8 cellular contexts compared by ENCODE assay signal in the genomic region with DNA sequence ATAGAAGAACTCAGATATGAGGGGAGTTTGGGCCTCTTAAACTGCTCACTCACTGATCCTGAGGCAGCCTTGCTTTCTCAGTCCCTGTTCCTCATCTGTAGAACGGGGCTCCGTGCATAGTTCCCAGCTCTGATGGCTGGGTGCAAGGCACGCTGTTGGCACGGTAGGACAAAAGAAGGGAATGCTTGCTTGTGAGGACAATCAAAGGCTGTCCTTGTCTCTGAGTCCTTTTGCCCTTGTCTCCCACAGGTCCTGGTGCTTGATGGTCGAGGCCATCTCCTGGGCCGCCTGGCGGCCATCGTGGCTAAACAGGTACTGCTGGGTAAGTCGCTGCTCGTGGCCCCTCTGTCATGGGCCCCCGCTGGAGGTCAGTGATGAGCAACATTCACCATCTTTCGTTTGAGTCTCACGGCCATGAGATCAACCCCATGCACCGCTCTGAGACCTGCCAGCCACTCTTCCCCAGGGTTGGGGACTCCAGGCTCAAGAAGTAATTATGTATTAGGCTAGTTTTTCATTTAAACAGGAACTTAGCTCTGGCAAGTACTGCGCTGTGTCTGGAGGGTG. TPM values are rescaled to one million over a fixed set of nuclear protein-coding genes. Genes with fewer than 3 reads are reported as not detected.
DNase-seq lines count a peak whose midpoint lies in the region; ATAC-seq and TF ChIP-seq lines count a peak whose summit lies in the region.

No MANE protein-coding gene starts in this region.

- H3K36me3 ChIP-seq in Caco-2 (ENCODE audit: control insufficient read depth, insufficient read depth, low read length) (peaks cover 8% of the 10 kb centered on the region), Loucy (ENCODE audit: insufficient read depth, low read length) (peaks cover 43% of the 10 kb centered on the region), breast epithelium (peaks cover 14% of the 10 kb centered on the region)

- no peaks in the 10 kb centered on the region for H3K9me3 ChIP-seq in Caco-2
- no peaks in the 10 kb centered on the region for H3K9me3 ChIP-seq in Loucy (ENCODE audit: insufficient read depth, low read depth, low read length)
- H3K9me3 ChIP-seq in breast epithelium, result no peaks in the 10 kb centered on the region

- CTCF ChIA-PET in Caco-2 (lab: Charles Lee), result no interaction called here

- H3K4me2 ChIP-seq in Loucy (ENCODE audit: low read depth, low read length, poor library complexity, severe bottlenecking), result peak overlapping the region; percentile 95

- peaks cover 54% of the 10 kb centered on the region for H3K79me2 ChIP-seq in Loucy (ENCODE audit: insufficient read depth, low read length)

- no TSS peak for BruUV-seq in Caco-2 (replicated peaks; lab: Mats Ljungman, UMichigan)

- TF ChIP-seq CTCF in Caco-2 (IDR thresholded peaks at IDR 0.05; ENCODE audit: insufficient read depth in 1 of 2, low read depth in 1 of 2, low read length in 1 of 2, severe bottlenecking in 1 of 2, unreplicated experiment in 1 of 2), result no peak
- peak; percentile 48 for TF ChIP-seq CTCF in Loucy (conservative IDR thresholded peaks at IDR 0.05; ENCODE audit: low read length)
- peak in 1 of 3 donors; percentile 17 for TF ChIP-seq CTCF in breast epithelium (IDR thresholded peaks at IDR 0.05)

- H3K9me2 ChIP-seq in Loucy (replicated peaks; ENCODE audit: low read depth, low read length), result no peaks in the 10 kb centered on the region

- peaks cover 79% of the 10 kb centered on the region for H3K36me3 Mint-ChIP-seq in Caco-2 (ENCODE audit: insufficient read depth, unreplicated experiment)
- peaks cover 31% of the 10 kb centered on the region for H3K36me3 Mint-ChIP-seq in natural killer cell treated with Interleukin-12 subunit alpha and Interleukin-12 subunit beta and Interleukin-15 and Interleukin-18, amount 100 ng/mL, for 72 hours

- H3K4me1 Mint-ChIP-seq in Caco-2 (ENCODE audit: low read depth, unreplicated experiment), result no peaks in the 10 kb centered on the region
- H3K4me1 Mint-ChIP-seq in natural killer cell treated with Interleukin-12 subunit alpha and Interleukin-12 subunit beta and Interleukin-15 and Interleukin-18, amount 100 ng/mL, for 72 hours (ENCODE audit: low read depth in 2 of 2), result peaks cover 43 to 45% of the 10 kb centered on the region in 2 donors

- H3K9ac ChIP-seq in Loucy (ENCODE audit: low read depth, low read length, poor library complexity, severe bottlenecking), result peak overlapping the region; percentile 98

- H3K4me1 ChIP-seq in Caco-2 (peaks cover 13% of the 10 kb centered on the region; the same call in 1 of the 2 replicates), Loucy (ENCODE audit: insufficient read depth, low read length, poor library complexity, severe bottlenecking) (peaks cover 18% of the 10 kb centered on the region), breast epithelium (peaks cover 0 to 12% of the 10 kb centered on the region in 2 donors)

- ATAC-seq in natural killer cell treated with Interleukin-12 subunit alpha and Interleukin-12 subunit beta and Interleukin-15 and Interleukin-18, amount 100 ng/mL, for 72 hours, result no peak
- no peak for ATAC-seq in GM18498 (IDR thresholded peaks at IDR 0.05; ENCODE audit: unreplicated experiment)

- peak overlapping the region; percentile 88; the same call in 1 of the 2 replicates for H3K4me3 ChIP-seq in Caco-2 (ENCODE audit: low read depth, low read length)
- H3K4me3 ChIP-seq in Loucy (ENCODE audit: low read length, poor library complexity, severe bottlenecking), result peak overlapping the region; percentile 83
- peak overlapping the region; percentile 79 to 99 (median 96) for H3K4me3 ChIP-seq in breast epithelium

- H3K27me3 Mint-ChIP-seq in Caco-2 (ENCODE audit: insufficient read depth, unreplicated experiment), result no peaks in the 10 kb centered on the region
- no peaks in the 10 kb centered on the region for H3K27me3 Mint-ChIP-seq in natural killer cell treated with Interleukin-12 subunit alpha and Interleukin-12 subunit beta and Interleukin-15 and Interleukin-18, amount 100 ng/mL, for 72 hours

- TF ChIP-seq POLR2A in breast epithelium (IDR thresholded peaks at IDR 0.05), result no peak

- intact Hi-C loops in Caco-2 (cut with micrococcal nuclease; ENCODE audit: unreplicated experiment), result no loop called here
- intact Hi-C loops in breast epithelium (cut with DNase I; ENCODE audit: low total_unique reads), result loop anchor here (10.0 kb wide), 1 partner anchor 175 kb away; a partner anchor contains a TSS

- H3K27ac ChIP-seq in breast epithelium, result peak overlapping the region; percentile 90 to 94

- H3K4me3 Mint-ChIP-seq in Caco-2 (ENCODE audit: unreplicated experiment), result peak overlapping the region; percentile 97
- H3K4me3 Mint-ChIP-seq in natural killer cell treated with Interleukin-12 subunit alpha and Interleukin-12 subunit beta and Interleukin-15 and Interleukin-18, amount 100 ng/mL, for 72 hours, result peak overlapping the region; percentile 98

- H2AFZ ChIP-seq in Loucy (ENCODE audit: low read length), result no peak overlapping the region

- peaks cover 16% of the 10 kb centered on the region for H3F3A ChIP-seq in Loucy (ENCODE audit: low read depth)

- DNase-seq in Caco-2 (no peak), breast epithelium (ENCODE audit: low spot score in 2 of 2) (no peak), dedifferentiated amniotic fluid mesenchymal stem cell (ENCODE audit: extremely low spot score) (no peak), AG20443 (ENCODE audit: low spot score) (no peak), amniotic stem cell (lab: John Stamatoyannopoulos, UW) (no peak)
- DNase-seq in natural killer cell treated with Interleukin-12 subunit alpha and Interleukin-12 subunit beta and Interleukin-15 and Interleukin-18, amount 100 ng/mL, for 72 hours (ENCODE audit: low spot score), result no peak

- no peaks in the 10 kb centered on the region for H3K9me3 Mint-ChIP-seq in Caco-2 (ENCODE audit: unreplicated experiment)
- H3K9me3 Mint-ChIP-seq in natural killer cell treated with Interleukin-12 subunit alpha and Interleukin-12 subunit beta and Interleukin-15 and Interleukin-18, amount 100 ng/mL, for 72 hours, result no peaks in the 10 kb centered on the region

- H3K27me3 ChIP-seq in Caco-2 (replicated peaks; ENCODE audit: control insufficient read depth, insufficient read depth, low read length) (no peaks in the 10 kb centered on the region), Loucy (ENCODE audit: insufficient read depth, low read length, poor library complexity, severe bottlenecking) (peaks cover 9% of the 10 kb centered on the region), breast epithelium (no peaks in the 10 kb centered on the region)

- H4K20me1 ChIP-seq in Loucy (ENCODE audit: insufficient read depth, low read length, poor library complexity, severe bottlenecking), result peaks cover 55% of the 10 kb centered on the region

- peak overlapping the region; percentile 99 for H3K27ac Mint-ChIP-seq in Caco-2 (ENCODE audit: unreplicated experiment)
- peak overlapping the region; percentile 96 to 99 for H3K27ac Mint-ChIP-seq in natural killer cell treated with Interleukin-12 subunit alpha and Interleukin-12 subunit beta and Interleukin-15 and Interleukin-18, amount 100 ng/mL, for 72 hours

- POLR2A ChIA-PET in Caco-2 (lab: Charles Lee), result no interaction called here

RNA-seq across cellular contexts. Expression of a gene that starts 2.3 kb away (rescaled TPM):
- total RNA-seq in Caco-2 (2022) (2,726 and 2,880 TPM in 2 replicates), breast epithelium (1,000 to 10,000 TPM; 3,591 to 5,468 (median 4,346) TPM)
- total RNA-seq in natural killer cell treated with Interleukin-12 subunit alpha and Interleukin-12 subunit beta and Interleukin-15 and Interleukin-18, amount 100 ng/mL, for 72 hours, result 1,000 to 10,000 TPM; 1,861 to 2,042 TPM

RNA-seq across cellular contexts. Expression of a gene that starts 6.5 kb away (rescaled TPM):
- total RNA-seq in Caco-2 (2022), result 2,065 and 2,191 TPM in 2 replicates
- total RNA-seq in breast epithelium, result 1,000 to 10,000 TPM; 5,709 to 7,550 (median 5,876) TPM
- 1,000 to 10,000 TPM; 1,165 to 1,334 TPM for total RNA-seq in natural killer cell treated with Interleukin-12 subunit alpha and Interleukin-12 subunit beta and Interleukin-15 and Interleukin-18, amount 100 ng/mL, for 72 hours

RNA-seq across cellular contexts. Expression of a gene that starts 15.7 kb away (rescaled TPM):
- total RNA-seq in Caco-2 (2022) (2.1 and 2.4 TPM in 2 replicates), breast epithelium (1 to 10 TPM; 4.3 to 7.0 (median 4.6) TPM)
- total RNA-seq in natural killer cell treated with Interleukin-12 subunit alpha and Interleukin-12 subunit beta and Interleukin-15 and Interleukin-18, amount 100 ng/mL, for 72 hours, result 10 to 100 TPM; 33.5 to 80.4 TPM

RNA-seq across cellular contexts. Expression of a gene that starts 22.8 kb away (rescaled TPM):
- total RNA-seq in Caco-2 (2022) (135 and 136 TPM in 2 replicates), breast epithelium (100 to 1,000 TPM; 164 to 389 (median 199) TPM)
- total RNA-seq in natural killer cell treated with Interleukin-12 subunit alpha and Interleukin-12 subunit beta and Interleukin-15 and Interleukin-18, amount 100 ng/mL, for 72 hours, result 1 to 10 TPM; 1.6 to 3.0 TPM

RNA-seq across cellular contexts. Expression of a gene that starts 36.7 kb away (rescaled TPM):
- total RNA-seq in Caco-2 (2022) (42.1 and 45.0 TPM in 2 replicates), breast epithelium (10 to 100 TPM; 20.6 to 34.4 (median 32.2) TPM)
- 10 to 100 TPM; 29.0 to 65.2 TPM for total RNA-seq in natural killer cell treated with Interleukin-12 subunit alpha and Interleukin-12 subunit beta and Interleukin-15 and Interleukin-18, amount 100 ng/mL, for 72 hours

Comparison
In these comparisons a context has a peak if more than half of its experiments do, and no peak if none do; other contexts are left out.
1. RNA of a gene that starts 15.7 kb away (total RNA-seq): 33.5 to 80.4 TPM in natural killer cell treated with Interleukin-12 subunit alpha and Interleukin-12 subunit beta and Interleukin-15 and Interleukin-18, amount 100 ng/mL, for 72 hours; 4.3 to 7.0 TPM in breast epithelium and 2.1 to 2.4 TPM in Caco-2; every median in the first group is over 4 times any median in the second.
2. Peak in every context shown above with its lines, with median percentiles within 50 percentile points of each other: H3K4me3 ChIP-seq.